ENCODE assay signal across 8 cellular contexts in the genomic region with DNA sequence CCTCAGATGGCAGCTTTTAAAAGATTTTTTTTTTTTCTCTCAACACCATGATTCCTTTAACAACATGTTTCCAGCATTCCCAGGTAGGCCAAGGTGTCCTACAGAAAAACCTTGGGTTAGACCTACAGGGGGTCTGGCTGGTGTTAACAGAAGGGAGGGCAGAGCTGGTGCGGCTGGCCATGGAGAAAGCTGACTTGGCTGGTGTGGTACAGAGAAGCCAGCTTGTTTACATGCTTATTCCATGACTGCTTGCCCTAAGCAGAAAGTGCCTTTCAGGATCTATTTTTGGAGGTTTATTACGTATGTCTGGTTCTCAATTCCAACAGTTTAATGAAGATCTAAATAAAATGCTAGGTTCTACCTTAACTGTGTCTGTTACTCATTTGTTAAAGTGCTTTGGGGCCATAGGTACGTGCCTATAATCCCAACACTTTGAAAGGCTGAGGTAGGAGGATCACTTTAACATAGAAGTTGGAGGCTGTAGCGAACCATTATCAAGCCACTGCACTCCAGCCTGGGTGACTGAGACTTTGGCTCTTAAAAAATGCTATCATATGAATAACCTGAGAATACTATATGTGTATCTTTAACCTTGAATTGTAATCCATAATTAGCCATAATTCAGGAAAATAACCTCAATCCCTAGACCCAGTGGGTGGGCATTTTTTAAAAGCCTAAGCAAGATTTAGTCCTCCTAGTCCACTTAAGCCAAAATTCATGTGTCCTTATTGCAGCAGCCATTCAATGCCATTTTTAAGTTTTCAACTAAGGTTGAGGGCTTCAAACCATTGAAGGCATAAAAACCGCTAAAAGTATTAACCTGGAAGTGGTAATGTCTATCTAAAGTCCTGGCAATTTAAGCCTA. TPM values are rescaled to one million over a fixed set of nuclear protein-coding genes. Genes with fewer than 3 reads are reported as not detected.
A peak's percentile ranks its signal among the peaks of the same experiment; 100 is the strongest.
DNase-seq lines count a peak whose midpoint lies in the region; ATAC-seq and TF ChIP-seq lines count a peak whose summit lies in the region.
"Not testable (repeated sequence)": the region's sequence is repeated elsewhere in the genome, so short reads cannot be mapped to it uniquely, and the experiment has no call there.

No MANE protein-coding gene starts in this region.

- H3K9ac ChIP-seq in Karpas-422 (ENCODE audit: low read length); rectal smooth muscle tissue (ENCODE audit: low read length): not testable (repeated sequence)

- H3K9me3 Mint-ChIP-seq in activated naive CD4-positive, alpha-beta T cell treated with anti-CD3 and anti-CD28 coated beads, Interleukin-2, amount 50 U/mL, for 24 hours: not testable (repeated sequence)

- peak; percentile 4 for ATAC-seq in left lobe of liver

- H3K9me2 ChIP-seq in Karpas-422 (replicated peaks; ENCODE audit: insufficient read depth, low read length): not testable (repeated sequence)

- not testable (repeated sequence) for H3K27me3 ChIP-seq in A673 (replicated peaks; ENCODE audit: insufficient read depth, low read depth, low read length, poor library complexity); Karpas-422 (ENCODE audit: low read length); rectal smooth muscle tissue (ENCODE audit: control insufficient read depth, insufficient read depth, low read length); transverse colon

- peaks cover 36% of the 10 kb centered on the region for H3K4me1 Mint-ChIP-seq in activated naive CD4-positive, alpha-beta T cell treated with anti-CD3 and anti-CD28 coated beads, Interleukin-2, amount 50 U/mL, for 24 hours

- in situ Hi-C loops in transverse colon (cut with MboI; ENCODE audit: low pct_ligation_motif_present in 1 of 4, low pct_unique_long_range_greater_than_20kb in 1 of 4, low sequenced_read_pairs in 3 of 4): loop anchor here in 1 of 4 donors (5.0 kb wide), 1 partner anchor 123 kb away; no protein-coding TSS in a partner anchor

- TF ChIP-seq EP300 in transverse colon (IDR thresholded peaks at IDR 0.05; ENCODE audit: low read depth): not testable (repeated sequence)

- not testable (repeated sequence) for DNase-seq in A673 (ENCODE audit: low spot score); epithelial cell of prostate (ENCODE audit: low read depth, low spot score); left lobe of liver (ENCODE audit: low spot score); transverse colon
- peak; percentile 70 for DNase-seq in Karpas-422
- DNase-seq in RKO (ENCODE audit: low spot score): peak; percentile 16

- CTCF ChIA-PET in A673 (lab: Charles Lee): interaction anchor here (0.6 kb wide), 1 partner anchor 140 kb away, joined by 5 read pairs; no protein-coding TSS in a partner anchor

- POLR2A ChIA-PET in A673 (lab: Charles Lee; ENCODE audit: low non-redundant PET): interaction anchor here (0.6 to 0.8 kb wide), 2 partner anchors 112 to 125 kb away, joined by 3 to 4 read pairs; no protein-coding TSS in a partner anchor

- H3K27ac Mint-ChIP-seq in activated naive CD4-positive, alpha-beta T cell treated with anti-CD3 and anti-CD28 coated beads, Interleukin-2, amount 50 U/mL, for 24 hours: peak overlapping the region; percentile 65

- TF ChIP-seq CTCF in A673 (conservative IDR thresholded peaks at IDR 0.05; ENCODE audit: low read depth, low read length); transverse colon (IDR thresholded peaks at IDR 0.05): not testable (repeated sequence)

- H3K36me3 ChIP-seq in A673 (ENCODE audit: insufficient read depth, low read length, poor library complexity, severe bottlenecking): peaks cover 74% of the 10 kb centered on the region
- H3K36me3 ChIP-seq in Karpas-422 (ENCODE audit: insufficient read depth, low read length): peaks cover 48% of the 10 kb centered on the region
- peaks cover 36% of the 10 kb centered on the region for H3K36me3 ChIP-seq in rectal smooth muscle tissue (ENCODE audit: control insufficient read depth, insufficient read depth, low read length)
- H3K36me3 ChIP-seq in transverse colon: peaks cover 0 to 46% (median 26%) of the 10 kb centered on the region in 4 donors

- H3K4me2 ChIP-seq in Karpas-422 (ENCODE audit: low read depth, low read length, poor library complexity, severe bottlenecking): not testable (repeated sequence)

- H3K27me3 Mint-ChIP-seq in activated naive CD4-positive, alpha-beta T cell treated with anti-CD3 and anti-CD28 coated beads, Interleukin-2, amount 50 U/mL, for 24 hours: not testable (repeated sequence)

- peaks cover 28% of the 10 kb centered on the region for H4K20me1 ChIP-seq in Karpas-422 (ENCODE audit: insufficient read depth, low read depth, low read length)

- H3K27ac ChIP-seq in A673 (ENCODE audit: low read depth, low read length, poor library complexity, severe bottlenecking) (peak overlapping the region; percentile 27), epithelial cell of prostate (peak overlapping the region; percentile 90), rectal smooth muscle tissue (ENCODE audit: low read depth, low read length) (peak overlapping the region; percentile 33), transverse colon (peak overlapping the region; percentile 34 to 99 (median 49))
- H3K27ac ChIP-seq in Karpas-422 (ENCODE audit: low read length): not testable (repeated sequence)

- intact Hi-C loops in A673 (cut with micrococcal nuclease; ENCODE audit: unreplicated experiment): loop anchor here (10.0 kb wide), 1 partner anchor 220 kb away; the partner anchor contains the start of gene TGOLN2
- intact Hi-C loops in transverse colon (cut with DNase I; ENCODE audit: low total_unique reads): not testable (repeated sequence)

- peaks cover 40% of the 10 kb centered on the region for H3K36me3 Mint-ChIP-seq in activated naive CD4-positive, alpha-beta T cell treated with anti-CD3 and anti-CD28 coated beads, Interleukin-2, amount 50 U/mL, for 24 hours

- not testable (repeated sequence) for H3K4me3 ChIP-seq in A673 (ENCODE audit: low read depth, low read length, poor library complexity, severe bottlenecking); Karpas-422 (ENCODE audit: low read length); rectal smooth muscle tissue (ENCODE audit: low read length); transverse colon

- H3K4me3 Mint-ChIP-seq in activated naive CD4-positive, alpha-beta T cell treated with anti-CD3 and anti-CD28 coated beads, Interleukin-2, amount 50 U/mL, for 24 hours: peak overlapping the region; percentile 30

- H3K4me1 ChIP-seq in A673 (ENCODE audit: insufficient read depth, low read length, poor library complexity, severe bottlenecking) (peaks cover 37% of the 10 kb centered on the region), Karpas-422 (ENCODE audit: low read length) (peaks cover 21% of the 10 kb centered on the region), rectal smooth muscle tissue (ENCODE audit: control insufficient read depth, insufficient read depth, low read length) (peaks cover 20% of the 10 kb centered on the region), transverse colon (peaks cover 5 to 42% (median 25%) of the 10 kb centered on the region in 4 donors)

- H2AFZ ChIP-seq in Karpas-422 (ENCODE audit: low read length): not testable (repeated sequence)

- 81 to 82% methylated on average over 3 to 5 of the region's 5 CpGs for WGBS in transverse colon (ENCODE audit: low coverage in 1 of 2), 2 donors

- not testable (repeated sequence) for TF ChIP-seq POLR2A in transverse colon (IDR thresholded peaks at IDR 0.05)

- BruUV-seq in A673 (replicated peaks; lab: Mats Ljungman, UMichigan): not testable (repeated sequence)

- H3K79me2 ChIP-seq in Karpas-422 (ENCODE audit: low read length): peaks cover 26% of the 10 kb centered on the region

- not testable (repeated sequence) for H3K9me3 ChIP-seq in A673 (ENCODE audit: low read depth, low read length, poor library complexity, severe bottlenecking); Karpas-422 (ENCODE audit: low read length); transverse colon

RNA-seq across cellular contexts. Expression of gene MAT2A, which starts 6.2 kb away (rescaled TPM):
- total RNA-seq in A673 (2021) (355 and 408 TPM in 2 replicates), left lobe of liver (76.6 TPM), transverse colon (100 to 1,000 TPM in 3 of 4 donors, 10 to 100 TPM in 1; 66.2 to 185 (median 142) TPM)
- total RNA-seq in Karpas-422 (2014; rRNA removed; shearing (Covaris generic); ENCODE audit: low replicate concordance): 324 and 544 TPM in 2 replicates

RNA-seq across cellular contexts. Expression of gene GGCX, which starts 16.1 kb away (rescaled TPM):
- total RNA-seq in A673 (2021): 60.5 and 61.8 TPM in 2 replicates
- 31.6 and 47.0 TPM in 2 replicates for total RNA-seq in Karpas-422 (2014; rRNA removed; shearing (Covaris generic); ENCODE audit: low replicate concordance)
- 232 TPM for total RNA-seq in left lobe of liver
- total RNA-seq in transverse colon: 10 to 100 TPM in 3 of 4 donors, 1 to 10 TPM in 1; 7.9 to 31.3 (median 23.5) TPM

RNA-seq across cellular contexts. Expression of gene VAMP8, which starts 32.2 kb away (rescaled TPM):
- total RNA-seq in A673 (2021) (not detected in 2 replicates), left lobe of liver (69.9 TPM), transverse colon (100 to 1,000 TPM in 3 of 4 donors, 10 to 100 TPM in 1; 10.5 to 186 (median 147) TPM)
- 122 and 141 TPM in 2 replicates for total RNA-seq in Karpas-422 (2014; rRNA removed; shearing (Covaris generic); ENCODE audit: low replicate concordance)

RNA-seq across cellular contexts. Expression of gene VAMP5, which starts 39.1 kb away (rescaled TPM):
- total RNA-seq in A673 (2021): 2.1 and 3.8 TPM in 2 replicates
- total RNA-seq in Karpas-422 (2014; rRNA removed; shearing (Covaris generic); ENCODE audit: low replicate concordance): 0.29 TPM in 1 of 2 replicates, not detected in the other
- total RNA-seq in left lobe of liver: 31.7 TPM
- 10 to 100 TPM in 2 of 4 donors, 1 to 10 TPM in 1, not detected in 1; 9.4 to 26.9 (median 17.1) TPM for total RNA-seq in transverse colon

RNA-seq across cellular contexts. Expression of gene RNF181, which starts 50.4 kb away (rescaled TPM):
- total RNA-seq in A673 (2021): 78.5 and 99.1 TPM in 2 replicates
- 332 and 398 TPM in 2 replicates for total RNA-seq in Karpas-422 (2014; rRNA removed; shearing (Covaris generic); ENCODE audit: low replicate concordance)
- total RNA-seq in left lobe of liver: 52.8 TPM
- 100 to 1,000 TPM in 3 of 4 donors, 10 to 100 TPM in 1; 23.9 to 164 (median 141) TPM for total RNA-seq in transverse colon
